Comparison of ENCODE assay signal across 1 cellular context in the genomic region with DNA sequence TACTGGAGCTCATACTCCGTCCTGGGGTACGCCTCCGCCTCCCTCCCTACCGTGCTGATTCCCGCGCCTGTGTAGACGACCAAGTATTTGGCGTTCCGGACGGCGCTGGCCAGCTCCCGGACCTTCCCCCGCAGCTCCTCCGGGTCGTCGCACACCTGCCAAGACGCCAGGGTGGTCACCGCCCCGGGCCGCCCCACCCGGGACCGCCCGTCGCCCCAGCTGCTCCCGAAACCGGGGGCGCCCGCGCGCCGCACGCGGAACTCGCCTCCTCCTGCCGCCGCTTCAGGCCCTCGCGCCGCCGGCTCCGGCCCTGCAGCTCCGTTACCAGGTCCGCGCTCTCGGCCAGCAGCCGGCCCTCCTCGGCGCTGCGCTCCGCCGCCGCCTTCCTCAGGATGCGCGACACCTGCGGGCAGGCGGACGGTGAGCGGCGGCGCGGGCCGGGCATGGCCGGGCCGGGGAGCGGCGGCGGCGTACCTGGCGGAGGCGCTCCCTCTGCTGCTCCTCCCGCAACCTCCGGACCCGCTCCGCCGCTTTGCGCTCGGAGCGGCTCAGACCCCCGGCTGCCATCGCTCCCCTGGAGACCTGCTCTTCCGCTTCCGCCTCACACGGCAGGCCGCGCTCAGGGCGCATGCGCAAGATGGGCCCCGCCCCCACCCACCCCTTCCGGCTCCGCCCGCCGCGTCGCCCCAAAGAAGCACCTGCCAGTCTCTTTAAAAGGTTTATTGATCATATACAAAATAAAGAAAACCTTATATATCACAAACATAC.
TF ChIP-seq lines count a peak whose summit lies in the region.

A gene with protein sequence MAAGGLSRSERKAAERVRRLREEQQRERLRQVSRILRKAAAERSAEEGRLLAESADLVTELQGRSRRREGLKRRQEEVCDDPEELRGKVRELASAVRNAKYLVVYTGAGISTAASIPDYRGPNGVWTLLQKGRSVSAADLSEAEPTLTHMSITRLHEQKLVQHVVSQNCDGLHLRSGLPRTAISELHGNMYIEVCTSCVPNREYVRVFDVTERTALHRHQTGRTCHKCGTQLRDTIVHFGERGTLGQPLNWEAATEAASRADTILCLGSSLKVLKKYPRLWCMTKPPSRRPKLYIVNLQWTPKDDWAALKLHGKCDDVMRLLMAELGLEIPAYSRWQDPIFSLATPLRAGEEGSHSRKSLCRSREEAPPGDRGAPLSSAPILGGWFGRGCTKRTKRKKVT (minus strand): TSS at position 612 of the 768 bp plus-strand sequence. CDS start 45 bp downstream, at position 567.

TF ChIP-seq in GM12878, 131 proteins besides CTCF, POLR2A, EP300 and RAD21 (continued from another document and continues in another):
- TF ChIP-seq, protein P1, sequence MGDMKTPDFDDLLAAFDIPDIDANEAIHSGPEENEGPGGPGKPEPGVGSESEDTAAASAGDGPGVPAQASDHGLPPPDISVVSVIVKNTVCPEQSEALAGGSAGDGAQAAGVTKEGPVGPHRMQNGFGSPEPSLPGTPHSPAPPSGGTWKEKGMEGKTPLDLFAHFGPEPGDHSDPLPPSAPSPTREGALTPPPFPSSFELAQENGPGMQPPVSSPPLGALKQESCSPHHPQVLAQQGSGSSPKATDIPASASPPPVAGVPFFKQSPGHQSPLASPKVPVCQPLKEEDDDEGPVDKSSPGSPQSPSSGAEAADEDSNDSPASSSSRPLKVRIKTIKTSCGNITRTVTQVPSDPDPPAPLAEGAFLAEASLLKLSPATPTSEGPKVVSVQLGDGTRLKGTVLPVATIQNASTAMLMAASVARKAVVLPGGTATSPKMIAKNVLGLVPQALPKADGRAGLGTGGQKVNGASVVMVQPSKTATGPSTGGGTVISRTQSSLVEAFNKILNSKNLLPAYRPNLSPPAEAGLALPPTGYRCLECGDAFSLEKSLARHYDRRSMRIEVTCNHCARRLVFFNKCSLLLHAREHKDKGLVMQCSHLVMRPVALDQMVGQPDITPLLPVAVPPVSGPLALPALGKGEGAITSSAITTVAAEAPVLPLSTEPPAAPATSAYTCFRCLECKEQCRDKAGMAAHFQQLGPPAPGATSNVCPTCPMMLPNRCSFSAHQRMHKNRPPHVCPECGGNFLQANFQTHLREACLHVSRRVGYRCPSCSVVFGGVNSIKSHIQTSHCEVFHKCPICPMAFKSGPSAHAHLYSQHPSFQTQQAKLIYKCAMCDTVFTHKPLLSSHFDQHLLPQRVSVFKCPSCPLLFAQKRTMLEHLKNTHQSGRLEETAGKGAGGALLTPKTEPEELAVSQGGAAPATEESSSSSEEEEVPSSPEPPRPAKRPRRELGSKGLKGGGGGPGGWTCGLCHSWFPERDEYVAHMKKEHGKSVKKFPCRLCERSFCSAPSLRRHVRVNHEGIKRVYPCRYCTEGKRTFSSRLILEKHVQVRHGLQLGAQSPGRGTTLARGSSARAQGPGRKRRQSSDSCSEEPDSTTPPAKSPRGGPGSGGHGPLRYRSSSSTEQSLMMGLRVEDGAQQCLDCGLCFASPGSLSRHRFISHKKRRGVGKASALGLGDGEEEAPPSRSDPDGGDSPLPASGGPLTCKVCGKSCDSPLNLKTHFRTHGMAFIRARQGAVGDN (IDR thresholded peaks at IDR 0.05) = peak; percentile 82; the same call in 1 of the 2 replicates
- TF ChIP-seq IKZF1 (conservative IDR thresholded peaks at IDR 0.05) = peak; percentile 77
- peak; percentile 96 for TF ChIP-seq GATAD2B (conservative IDR thresholded peaks at IDR 0.05; ENCODE audit: low read depth)
- no peak for TF ChIP-seq RBBP5 (conservative IDR thresholded peaks at IDR 0.05)
- peak; percentile 91 for TF ChIP-seq ZSCAN29 (IDR thresholded peaks at IDR 0.05)
- peak; percentile 85 for TF ChIP-seq YY1 (IDR thresholded peaks at IDR 0.05; ENCODE audit: low read depth, low read length)
- peak; percentile 52 for TF ChIP-seq MYC (IDR thresholded peaks at IDR 0.05; ENCODE audit: insufficient read depth, insufficient read length, insufficient replicate concordance, low read length, severe bottlenecking)
- TF ChIP-seq EZH2 (IDR thresholded peaks at IDR 0.05; ENCODE audit: borderline replicate concordance, control insufficient read depth, low read depth, low read length) = no peak
- TF ChIP-seq FOXM1 (IDR thresholded peaks at IDR 0.05; ENCODE audit: low read depth, low read length) = no peak
- TF ChIP-seq NR2C1 (IDR thresholded peaks at IDR 0.05) = peak; percentile 38; the same call in 1 of the 2 replicates
- TF ChIP-seq DPF2 (IDR thresholded peaks at IDR 0.05) = peak; percentile 85; the same call in 1 of the 2 replicates
- TF ChIP-seq CEBPZ (IDR thresholded peaks at IDR 0.05; ENCODE audit: low read depth, low read length) = no peak
- peak; percentile 89 for TF ChIP-seq BACH1 (IDR thresholded peaks at IDR 0.05; ENCODE audit: borderline replicate concordance)
- peak; percentile 51; the same call in 1 of the 2 replicates for TF ChIP-seq MXI1 (IDR thresholded peaks at IDR 0.05; ENCODE audit: low read depth, low read length)
- peak; percentile 61; the same call in 1 of the 2 replicates for TF ChIP-seq ZNF217 (IDR thresholded peaks at IDR 0.05)
- TF ChIP-seq, protein P2, sequence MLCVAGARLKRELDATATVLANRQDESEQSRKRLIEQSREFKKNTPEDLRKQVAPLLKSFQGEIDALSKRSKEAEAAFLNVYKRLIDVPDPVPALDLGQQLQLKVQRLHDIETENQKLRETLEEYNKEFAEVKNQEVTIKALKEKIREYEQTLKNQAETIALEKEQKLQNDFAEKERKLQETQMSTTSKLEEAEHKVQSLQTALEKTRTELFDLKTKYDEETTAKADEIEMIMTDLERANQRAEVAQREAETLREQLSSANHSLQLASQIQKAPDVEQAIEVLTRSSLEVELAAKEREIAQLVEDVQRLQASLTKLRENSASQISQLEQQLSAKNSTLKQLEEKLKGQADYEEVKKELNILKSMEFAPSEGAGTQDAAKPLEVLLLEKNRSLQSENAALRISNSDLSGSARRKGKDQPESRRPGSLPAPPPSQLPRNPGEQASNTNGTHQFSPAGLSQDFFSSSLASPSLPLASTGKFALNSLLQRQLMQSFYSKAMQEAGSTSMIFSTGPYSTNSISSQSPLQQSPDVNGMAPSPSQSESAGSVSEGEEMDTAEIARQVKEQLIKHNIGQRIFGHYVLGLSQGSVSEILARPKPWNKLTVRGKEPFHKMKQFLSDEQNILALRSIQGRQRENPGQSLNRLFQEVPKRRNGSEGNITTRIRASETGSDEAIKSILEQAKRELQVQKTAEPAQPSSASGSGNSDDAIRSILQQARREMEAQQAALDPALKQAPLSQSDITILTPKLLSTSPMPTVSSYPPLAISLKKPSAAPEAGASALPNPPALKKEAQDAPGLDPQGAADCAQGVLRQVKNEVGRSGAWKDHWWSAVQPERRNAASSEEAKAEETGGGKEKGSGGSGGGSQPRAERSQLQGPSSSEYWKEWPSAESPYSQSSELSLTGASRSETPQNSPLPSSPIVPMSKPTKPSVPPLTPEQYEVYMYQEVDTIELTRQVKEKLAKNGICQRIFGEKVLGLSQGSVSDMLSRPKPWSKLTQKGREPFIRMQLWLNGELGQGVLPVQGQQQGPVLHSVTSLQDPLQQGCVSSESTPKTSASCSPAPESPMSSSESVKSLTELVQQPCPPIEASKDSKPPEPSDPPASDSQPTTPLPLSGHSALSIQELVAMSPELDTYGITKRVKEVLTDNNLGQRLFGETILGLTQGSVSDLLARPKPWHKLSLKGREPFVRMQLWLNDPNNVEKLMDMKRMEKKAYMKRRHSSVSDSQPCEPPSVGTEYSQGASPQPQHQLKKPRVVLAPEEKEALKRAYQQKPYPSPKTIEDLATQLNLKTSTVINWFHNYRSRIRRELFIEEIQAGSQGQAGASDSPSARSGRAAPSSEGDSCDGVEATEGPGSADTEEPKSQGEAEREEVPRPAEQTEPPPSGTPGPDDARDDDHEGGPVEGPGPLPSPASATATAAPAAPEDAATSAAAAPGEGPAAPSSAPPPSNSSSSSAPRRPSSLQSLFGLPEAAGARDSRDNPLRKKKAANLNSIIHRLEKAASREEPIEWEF (IDR thresholded peaks at IDR 0.05; ENCODE audit: insufficient replicate concordance, low read depth, low read length) = no peak
- no peak for TF ChIP-seq ZBTB11 (CRISPR knock-in tag; IDR thresholded peaks at IDR 0.05)
- peak; percentile 98; the same call in 1 of the 2 replicates for TF ChIP-seq LARP7 (IDR thresholded peaks at IDR 0.05)
- no peak for TF ChIP-seq SPI1 (IDR thresholded peaks at IDR 0.05; ENCODE audit: borderline replicate concordance, insufficient read depth, low read depth, low read length)
- no peak for TF ChIP-seq ZBTB4 (CRISPR knock-in tag; IDR thresholded peaks at IDR 0.05)
- TF ChIP-seq NKRF (conservative IDR thresholded peaks at IDR 0.05) = peak; percentile 97
